ENCODE assay signal across 1 cellular context in the genomic region with DNA sequence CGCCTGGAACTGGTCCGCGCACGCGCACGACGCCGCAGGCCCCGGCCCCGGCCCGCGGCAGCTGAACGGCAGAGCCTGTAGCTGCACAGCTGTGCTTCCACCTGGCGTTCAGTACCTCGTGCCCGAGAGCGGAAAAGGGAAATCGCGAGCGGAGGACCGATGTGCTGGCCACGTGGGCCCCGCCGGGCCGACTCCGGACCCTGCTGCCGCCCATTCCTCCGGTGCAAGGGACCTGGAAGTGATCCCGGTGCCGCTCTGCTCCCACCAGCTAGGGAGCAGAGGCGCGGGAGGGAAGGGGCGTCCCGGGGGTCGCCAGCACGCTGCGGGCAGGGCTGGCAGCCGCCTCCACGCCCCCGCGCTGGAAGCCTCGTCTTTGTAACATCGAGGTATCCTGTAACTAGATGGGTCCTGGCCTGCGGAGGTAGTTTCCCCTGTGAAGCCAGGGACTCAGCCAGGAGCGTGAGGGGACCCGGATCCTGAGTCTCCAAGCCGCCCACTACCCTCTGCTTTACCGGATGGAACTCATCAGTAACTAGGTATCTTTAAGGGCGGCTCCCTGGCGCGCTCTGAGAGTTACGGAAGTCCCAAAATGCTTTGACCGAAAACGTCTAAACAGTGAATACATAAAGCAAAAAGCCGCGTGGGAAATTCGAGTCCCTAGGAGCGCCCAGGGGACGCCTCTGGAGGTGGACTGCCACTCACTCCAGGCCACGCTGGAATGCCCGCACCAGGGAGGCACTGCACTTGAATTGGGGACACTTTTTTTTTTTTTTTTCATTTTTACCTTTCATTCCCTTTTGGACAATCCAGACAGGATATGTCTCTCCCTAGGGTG.
A peak's percentile ranks its signal among the peaks of the same experiment; 100 is the strongest.
TF ChIP-seq lines count a peak whose summit lies in the region.

No MANE protein-coding gene starts in this region.

TF ChIP-seq in HCT116, 20 proteins besides CTCF, POLR2A, EP300 and RAD21:
- TF ChIP-seq ELF1 (IDR thresholded peaks at IDR 0.05; ENCODE audit: borderline replicate concordance, low read depth) = no peak
- no peak for TF ChIP-seq REST (IDR thresholded peaks at IDR 0.05; ENCODE audit: low read depth)
- TF ChIP-seq CEBPB (IDR thresholded peaks at IDR 0.05; ENCODE audit: low read depth) = no peak
- TF ChIP-seq MAX (IDR thresholded peaks at IDR 0.05) = peak; percentile 99
- TF ChIP-seq ZNF274 (IDR thresholded peaks at IDR 0.05; ENCODE audit: low read depth, low read length) = no peak
- TF ChIP-seq SP1 (IDR thresholded peaks at IDR 0.05; ENCODE audit: low read depth) = no peak; the same call in 1 of the 2 replicates
- no peak for TF ChIP-seq ZFX (IDR thresholded peaks at IDR 0.05)
- TF ChIP-seq JUND (IDR thresholded peaks at IDR 0.05) = no peak
- no peak for TF ChIP-seq SRF (IDR thresholded peaks at IDR 0.05; ENCODE audit: low read depth)
- TF ChIP-seq CBX3 (IDR thresholded peaks at IDR 0.05; ENCODE audit: low read depth) = no peak; the same call in 1 of the 2 replicates
- TF ChIP-seq, protein P1, sequence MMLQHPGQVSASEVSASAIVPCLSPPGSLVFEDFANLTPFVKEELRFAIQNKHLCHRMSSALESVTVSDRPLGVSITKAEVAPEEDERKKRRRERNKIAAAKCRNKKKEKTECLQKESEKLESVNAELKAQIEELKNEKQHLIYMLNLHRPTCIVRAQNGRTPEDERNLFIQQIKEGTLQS (IDR thresholded peaks at IDR 0.05) = no peak
- TF ChIP-seq, protein P2, sequence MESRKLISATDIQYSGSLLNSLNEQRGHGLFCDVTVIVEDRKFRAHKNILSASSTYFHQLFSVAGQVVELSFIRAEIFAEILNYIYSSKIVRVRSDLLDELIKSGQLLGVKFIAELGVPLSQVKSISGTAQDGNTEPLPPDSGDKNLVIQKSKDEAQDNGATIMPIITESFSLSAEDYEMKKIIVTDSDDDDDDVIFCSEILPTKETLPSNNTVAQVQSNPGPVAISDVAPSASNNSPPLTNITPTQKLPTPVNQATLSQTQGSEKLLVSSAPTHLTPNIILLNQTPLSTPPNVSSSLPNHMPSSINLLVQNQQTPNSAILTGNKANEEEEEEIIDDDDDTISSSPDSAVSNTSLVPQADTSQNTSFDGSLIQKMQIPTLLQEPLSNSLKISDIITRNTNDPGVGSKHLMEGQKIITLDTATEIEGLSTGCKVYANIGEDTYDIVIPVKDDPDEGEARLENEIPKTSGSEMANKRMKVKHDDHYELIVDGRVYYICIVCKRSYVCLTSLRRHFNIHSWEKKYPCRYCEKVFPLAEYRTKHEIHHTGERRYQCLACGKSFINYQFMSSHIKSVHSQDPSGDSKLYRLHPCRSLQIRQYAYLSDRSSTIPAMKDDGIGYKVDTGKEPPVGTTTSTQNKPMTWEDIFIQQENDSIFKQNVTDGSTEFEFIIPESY (IDR thresholded peaks at IDR 0.05; ENCODE audit: extremely low read depth, insufficient replicate concordance, low read length) = no peak
- no peak for TF ChIP-seq TCF7L2 (IDR thresholded peaks at IDR 0.05; ENCODE audit: borderline replicate concordance, extremely low read depth, insufficient read depth, insufficient read length)
- no peak for TF ChIP-seq EZH2 (IDR thresholded peaks at IDR 0.05)
- TF ChIP-seq EZH2phosphoT487 (IDR thresholded peaks at IDR 0.05; ENCODE audit: borderline replicate concordance) = no peak
- TF ChIP-seq YY1 (IDR thresholded peaks at IDR 0.05; ENCODE audit: extremely low read depth, insufficient replicate concordance, low read depth, low read length) = peak; percentile 17
- peak; percentile 81 for TF ChIP-seq EGR1 (IDR thresholded peaks at IDR 0.05; ENCODE audit: low read depth)
- no peak for TF ChIP-seq FOSL1 (IDR thresholded peaks at IDR 0.05; ENCODE audit: low read depth)
- peak; percentile 93 for TF ChIP-seq SIN3A (IDR thresholded peaks at IDR 0.05; ENCODE audit: low read depth)
- peak; percentile 86 for TF ChIP-seq POLR2AphosphoS5 (IDR thresholded peaks at IDR 0.05; ENCODE audit: low read depth, low read length)
